In the genomic region with DNA sequence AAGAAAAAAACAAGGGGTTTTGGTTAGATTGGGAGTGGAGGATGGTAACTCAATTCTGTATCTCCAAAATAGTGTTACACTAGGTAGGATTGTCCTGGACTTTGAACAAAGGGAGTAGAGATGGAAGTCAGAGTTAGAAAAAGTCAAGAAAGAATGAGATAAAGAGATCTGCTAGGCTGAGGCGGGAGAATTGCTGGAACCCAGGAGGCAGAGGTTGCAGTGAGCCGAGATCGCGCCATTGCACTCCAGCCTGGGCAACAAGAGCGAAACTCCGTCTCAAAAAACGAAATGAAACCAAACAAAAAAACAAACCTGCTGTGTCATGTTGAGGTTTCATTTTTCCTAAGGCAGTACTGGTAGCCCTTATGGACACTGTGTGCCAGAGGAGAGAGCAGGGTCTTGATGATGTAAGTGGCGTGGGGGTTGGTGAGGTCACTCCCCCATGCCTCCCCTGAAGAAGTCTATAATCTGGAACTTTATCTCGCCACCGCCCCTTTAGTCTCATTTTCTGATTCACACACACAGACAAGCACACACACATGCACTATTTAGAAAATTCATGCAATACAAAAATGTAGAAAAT, we compare ENCODE assay signal across 9 cellular contexts.
DNase-seq lines count a peak whose midpoint lies in the region; ATAC-seq and TF ChIP-seq lines count a peak whose summit lies in the region.
"Had no signal": no experiment of that assay in that cellular context is flagged by ENCODE, and none has a peak within 500 bp of the region (broad histone marks: within the 10 kb centered on the region; RNA-seq: fewer than 3 reads in every experiment).

No MANE protein-coding gene starts in this region.

- H3K36me3 ChIP-seq in OCI-LY1 (ENCODE audit: insufficient read depth, low read length), result no peaks in the 10 kb centered on the region
- H3K36me3 ChIP-seq: gastrocnemius medialis had no signal

- TF ChIP-seq CTCF in OCI-LY1 (IDR thresholded peaks at IDR 0.05; ENCODE audit: low read length) (no peak), fibroblast of mammary gland (conservative IDR thresholded peaks at IDR 0.05; ENCODE audit: control insufficient read depth, insufficient read depth, low read depth, low read length) (no peak)

- H3K79me2 ChIP-seq in OCI-LY1 (ENCODE audit: insufficient read depth, low read length), result no peaks in the 10 kb centered on the region

- DNase-seq in CD1c-positive myeloid dendritic cell (ENCODE audit: extremely low spot score), result peak; percentile 85
- DNase-seq in fibroblast of mammary gland (ENCODE audit: low read depth), result peak; percentile 11
- no peak for DNase-seq in SHP77 (lab: John Stamatoyannopoulos, UW)
- no peak for DNase-seq in head of caudate nucleus
- no peak for DNase-seq in RKO (ENCODE audit: low spot score)
- DNase-seq in NCI-H128 (lab: John Stamatoyannopoulos, UW; ENCODE audit: unreplicated experiment), result no peak
- DNase-seq: gastrocnemius medialis had no signal

- ATAC-seq in GM19463 (IDR thresholded peaks at IDR 0.05; ENCODE audit: unreplicated experiment), result peak; percentile 95
- ATAC-seq: gastrocnemius medialis had no signal

- peak overlapping the region; percentile 20; the same call in 1 of the 2 replicates for H3K9ac ChIP-seq in OCI-LY1 (ENCODE audit: low read length)

- H3F3A ChIP-seq in OCI-LY1 (ENCODE audit: insufficient read depth, low read length), result no peaks in the 10 kb centered on the region

- intact Hi-C loops in head of caudate nucleus (cut with DNase I), result no loop called here

- H4K20me1 ChIP-seq in OCI-LY1 (ENCODE audit: insufficient read depth, low read length), result no peaks in the 10 kb centered on the region

- H3K9me3 ChIP-seq in OCI-LY1 (ENCODE audit: low read length), result no peaks in the 10 kb centered on the region
- H3K9me3 ChIP-seq: gastrocnemius medialis had no signal

- H3K9me2 ChIP-seq in OCI-LY1 (ENCODE audit: low read depth, low read length), result no peaks in the 10 kb centered on the region

- H3K4me3 ChIP-seq in OCI-LY1 (ENCODE audit: low read depth, low read length, poor library complexity, severe bottlenecking) (peak overlapping the region; percentile 50), fibroblast of mammary gland (ENCODE audit: control insufficient read depth, low read depth, low read length) (no peak overlapping the region)
- H3K4me3 ChIP-seq: gastrocnemius medialis had no signal

- H3K4me1 ChIP-seq in OCI-LY1 (ENCODE audit: insufficient read depth, low read length, severe bottlenecking), result peaks cover 9% of the 10 kb centered on the region
- H3K4me1 ChIP-seq: gastrocnemius medialis had no signal

- peak overlapping the region; percentile 53; the same call in 1 of the 2 replicates for H2AFZ ChIP-seq in OCI-LY1 (ENCODE audit: low read length)

- peak overlapping the region; percentile 67 for H3K4me2 ChIP-seq in OCI-LY1 (ENCODE audit: low read length)

- no peaks in the 10 kb centered on the region; the same call in 1 of the 2 replicates for H3K27me3 ChIP-seq in OCI-LY1 (ENCODE audit: insufficient read depth, low read length)
- H3K27me3 ChIP-seq: gastrocnemius medialis had no signal

- H3K27ac ChIP-seq in OCI-LY1 (ENCODE audit: low read depth, low read length, poor library complexity, severe bottlenecking), result no peak overlapping the region
- H3K27ac ChIP-seq: gastrocnemius medialis had no signal

Comparison
In these comparisons a context has a peak if more than half of its experiments do, and no peak if none do; other contexts are left out.
1. DNase-seq: peak in CD1c-positive myeloid dendritic cell (single experiment) and fibroblast of mammary gland (single experiment); none in SHP77 (0 of 2), head of caudate nucleus (0 of 42), RKO (single experiment) and NCI-H128 (single experiment).